ENCODE assay signal across 1 cellular context in genomic region chr1:63322248-63322943, GRCh38.
TF ChIP-seq lines count a peak whose summit lies in the region.

Gene FOXD3, plus strand, starts transcription at chr1:63322567. Its CDS starts 492 bp downstream, at chr1:63323059.

TF ChIP-seq in HEK293, 187 proteins besides CTCF, POLR2A, EP300 and RAD21 (continued from another document and continues in another):
- TF ChIP-seq ZNF639 (tag by site-specific recombination; IDR thresholded peaks at IDR 0.05) (peak; percentile 46; the same call in 1 of the 2 replicates), PBX3 (CRISPR knock-in tag; IDR thresholded peaks at IDR 0.05) (no peak), ZNF311 (tag by site-specific recombination; IDR thresholded peaks at IDR 0.05; ENCODE audit: borderline replicate concordance) (no peak), AEBP2 (tag by site-specific recombination; IDR thresholded peaks at IDR 0.05; ENCODE audit: borderline replicate concordance) (no peak), ZNF18 (tag by site-specific recombination; IDR thresholded peaks at IDR 0.05) (no peak), ZFP3 (tag by site-specific recombination; IDR thresholded peaks at IDR 0.05; ENCODE audit: low read depth) (no peak), SCRT2 (tag by site-specific recombination; IDR thresholded peaks at IDR 0.05) (no peak), ZNF155 (tag by site-specific recombination; IDR thresholded peaks at IDR 0.05) (no peak), INSM2 (tag by site-specific recombination; IDR thresholded peaks at IDR 0.05) (peak; percentile 12; the same call in 1 of the 2 replicates), ZNF335 (tag by site-specific recombination; conservative IDR thresholded peaks at IDR 0.05) (peak; percentile 53), ZNF423 (tag by site-specific recombination; IDR thresholded peaks at IDR 0.05) (peak; percentile 8; the same call in 1 of the 2 replicates), SCRT1 (tag by site-specific recombination; IDR thresholded peaks at IDR 0.05; ENCODE audit: borderline replicate concordance) (no peak), ZNF600 (tag by site-specific recombination; IDR thresholded peaks at IDR 0.05) (peak; percentile 68), REST (tag by site-specific recombination; IDR thresholded peaks at IDR 0.05) (no peak), ZNF23 (tag by site-specific recombination; IDR thresholded peaks at IDR 0.05; ENCODE audit: borderline replicate concordance) (no peak), GFI1B (tag by site-specific recombination; IDR thresholded peaks at IDR 0.05) (no peak), ZSCAN23 (tag by site-specific recombination; IDR thresholded peaks at IDR 0.05) (no peak), ZNF645 (tag by site-specific recombination; IDR thresholded peaks at IDR 0.05) (no peak), ZNF449 (tag by site-specific recombination; IDR thresholded peaks at IDR 0.05) (peak; percentile 84), ZNF513 (tag by site-specific recombination; IDR thresholded peaks at IDR 0.05) (no peak), GLI4 (tag by site-specific recombination; IDR thresholded peaks at IDR 0.05) (no peak), ZNF121 (tag by site-specific recombination; IDR thresholded peaks at IDR 0.05) (0 out of 2 replicates have a peak, but pooled peaks have one; percentile 7), ZNF140 (tag by site-specific recombination; IDR thresholded peaks at IDR 0.05) (no peak), ZNF692 (tag by site-specific recombination; IDR thresholded peaks at IDR 0.05) (peak; percentile 63; the same call in 1 of the 2 replicates), ZSCAN18 (tag by site-specific recombination; IDR thresholded peaks at IDR 0.05) (no peak), SP3 (tag by site-specific recombination; IDR thresholded peaks at IDR 0.05) (peak; percentile 75), ZNF776 (tag by site-specific recombination; IDR thresholded peaks at IDR 0.05; ENCODE audit: borderline replicate concordance) (no peak), ZNF214 (tag by site-specific recombination; IDR thresholded peaks at IDR 0.05; ENCODE audit: borderline replicate concordance) (no peak), ZNF677 (tag by site-specific recombination; IDR thresholded peaks at IDR 0.05) (no peak), ZXDB (tag by site-specific recombination; IDR thresholded peaks at IDR 0.05) (peak; percentile 49), ZNF133 (tag by site-specific recombination; IDR thresholded peaks at IDR 0.05) (no peak), ELK4 (IDR thresholded peaks at IDR 0.05; ENCODE audit: borderline replicate concordance, low read depth, low read length) (no peak), ZBTB6 (tag by site-specific recombination; IDR thresholded peaks at IDR 0.05) (no peak), SP2 (tag by site-specific recombination; IDR thresholded peaks at IDR 0.05) (peak; percentile 60), ZNF670 (tag by site-specific recombination; IDR thresholded peaks at IDR 0.05; ENCODE audit: low read depth) (no peak), ZNF184 (tag by site-specific recombination; IDR thresholded peaks at IDR 0.05) (no peak), ZNF114 (tag by site-specific recombination; IDR thresholded peaks at IDR 0.05) (no peak)
